In genomic region chr15:28672122-28672521, GRCh38 we compare ENCODE assay signal across 3 cellular contexts. TPM values are rescaled to one million over a fixed set of nuclear protein-coding genes. Genes with fewer than 3 reads are reported as not detected.
"Had no signal": no experiment of that assay in that cellular context is flagged by ENCODE, and none has a peak within 500 bp of the region (broad histone marks: within the 10 kb centered on the region; RNA-seq: fewer than 3 reads in every experiment).

No MANE protein-coding gene starts in this region.

RNA-seq across cellular contexts. Expression of gene GOLGA8M, which starts 40.1 kb away (rescaled TPM):
- total RNA-seq: K562, M059J, PC-9 had no signal
